23 cellular contexts compared by ENCODE assay signal in genomic region chr2:197427204-197427603, GRCh38. TPM values are rescaled to one million over a fixed set of nuclear protein-coding genes. Genes with fewer than 3 reads are reported as not detected.
DNase-seq lines count a peak whose midpoint lies in the region; ATAC-seq, FAIRE-seq and TF ChIP-seq lines count a peak whose summit lies in the region.
"Had no signal": no experiment of that assay in that cellular context is flagged by ENCODE, and none has a peak within 500 bp of the region (broad histone marks: within the 10 kb centered on the region; RNA-seq: fewer than 3 reads in every experiment).

No MANE protein-coding gene starts in this region.

- POLR2A ChIA-PET in CD8-positive, alpha-beta memory T cell (lab: Charles Lee) = no interaction called here
- POLR2A ChIA-PET in HepG2 (lab: Yijun Ruan, JAX) = interaction anchor here (1.2 kb wide), 1 partner anchor 89 kb away, joined by 4 read pairs; the partner anchor contains the start of gene MOB4

- CTCF ChIA-PET in CD8-positive, alpha-beta memory T cell (lab: Charles Lee) = no interaction called here
- CTCF ChIA-PET in HepG2 (lab: Yijun Ruan, JAX; ENCODE audit: low intra/inter-chr PET ratio, low total read pairs) = no interaction called here

- no peak for TF ChIP-seq RAD21 in HepG2 (CRISPR knock-in tag; IDR thresholded peaks at IDR 0.05)

- peaks cover 79 to 91% (median 84%) of the 10 kb centered on the region in 3 donors for H3K4me1 Mint-ChIP-seq in CD8-positive, alpha-beta memory T cell
- peaks cover 34% of the 10 kb centered on the region for H3K4me1 Mint-ChIP-seq in astrocyte (ENCODE audit: low read depth, unreplicated experiment)
- H3K4me1 Mint-ChIP-seq in nephron progenitor cell = peaks cover 36% of the 10 kb centered on the region

- H3K27ac ChIP-seq in CD8-positive, alpha-beta memory T cell (ENCODE audit: low read depth, low read length) = no peak overlapping the region
- H3K27ac ChIP-seq in Karpas-422 (ENCODE audit: low read length) (peak overlapping the region; percentile 51), astrocyte (ENCODE audit: low read depth, low read length) (no peak overlapping the region), HepG2 (ENCODE audit: extremely low read length, insufficient read depth, low read length) (no peak overlapping the region)
- H3K27ac ChIP-seq: breast epithelium, KMS-11, left lung, PC-9, SJCRH30, uterus had no signal

- H3K9me3 ChIP-seq in CD8-positive, alpha-beta memory T cell (ENCODE audit: low read length) = no peaks in the 10 kb centered on the region
- H3K9me3 ChIP-seq in Karpas-422 (ENCODE audit: low read length) = no peaks in the 10 kb centered on the region
- H3K9me3 ChIP-seq in astrocyte (ENCODE audit: insufficient read depth, low read depth, low read length) = no peaks in the 10 kb centered on the region
- no peaks in the 10 kb centered on the region for H3K9me3 ChIP-seq in HepG2 (ENCODE audit: low read length)
- H3K9me3 ChIP-seq: breast epithelium, left lung, SJCRH30, uterus had no signal

- no peak overlapping the region for H3K9ac ChIP-seq in Karpas-422 (ENCODE audit: low read length)
- H3K9ac ChIP-seq in astrocyte (ENCODE audit: low read length) = no peak overlapping the region
- no peak overlapping the region for H3K9ac ChIP-seq in HepG2 (ENCODE audit: insufficient read depth, low read depth, low read length)
- H3K9ac ChIP-seq: KMS-11 had no signal

- peaks cover 0 to 1% of the 10 kb centered on the region in 2 donors for H3K27me3 Mint-ChIP-seq in CD8-positive, alpha-beta memory T cell
- H3K27me3 Mint-ChIP-seq in astrocyte (ENCODE audit: low read depth, unreplicated experiment) (no peaks in the 10 kb centered on the region), nephron progenitor cell (ENCODE audit: low read depth, poor library complexity) (no peaks in the 10 kb centered on the region)
- H3K27me3 Mint-ChIP-seq: dendritic cell treated with granulocyte-macrophage colony-stimulating factor and Interleukin-4, amounts not matched to agents 40 ng/mL and 50 ng/mL, for 4 days had no signal

- peaks cover 0 to 54% (median 3%) of the 10 kb centered on the region in 3 donors for H3K36me3 Mint-ChIP-seq in CD8-positive, alpha-beta memory T cell
- no peaks in the 10 kb centered on the region for H3K36me3 Mint-ChIP-seq in astrocyte (ENCODE audit: low read depth, unreplicated experiment)
- peaks cover 34% of the 10 kb centered on the region for H3K36me3 Mint-ChIP-seq in nephron progenitor cell (ENCODE audit: low read depth)

- peaks cover 73% of the 10 kb centered on the region for H4K20me1 ChIP-seq in Karpas-422 (ENCODE audit: insufficient read depth, low read depth, low read length)
- H4K20me1 ChIP-seq in astrocyte (ENCODE audit: insufficient read depth, low read length) = peaks cover 98% of the 10 kb centered on the region
- H4K20me1 ChIP-seq in HepG2 (ENCODE audit: insufficient read depth, low read length) = peaks cover 98% of the 10 kb centered on the region

- peaks cover 74% of the 10 kb centered on the region for H3K4me1 ChIP-seq in CD8-positive, alpha-beta memory T cell (ENCODE audit: insufficient read depth, low read length)
- H3K4me1 ChIP-seq in Karpas-422 (ENCODE audit: low read length) (peaks cover 55% of the 10 kb centered on the region), astrocyte (ENCODE audit: insufficient read depth, low read length) (peaks cover 5% of the 10 kb centered on the region), HepG2 (ENCODE audit: insufficient read depth, low read length) (peaks cover 68% of the 10 kb centered on the region)
- H3K4me1 ChIP-seq: SJCRH30 had no signal

- TF ChIP-seq POLR2A in HepG2 (IDR thresholded peaks at IDR 0.05; ENCODE audit: insufficient read depth in 1 of 2, low read depth in 2 of 2, low read length in 2 of 2) (no peak), GM12891 (IDR thresholded peaks at IDR 0.05; ENCODE audit: low read depth, low read length) (no peak)

- in situ Hi-C loops in HepG2 (cut with HindIII; ENCODE audit: extremely low pct_ligation_motif_present, low pct_unique_long_range_greater_than_20kb) = no loop called here

- H3K79me2 ChIP-seq in Karpas-422 (ENCODE audit: low read length) (peaks cover 99% of the 10 kb centered on the region), astrocyte (ENCODE audit: insufficient read depth, low read length) (peaks cover 100% of the 10 kb centered on the region), HepG2 (ENCODE audit: insufficient read depth, low read length) (peaks cover 99% of the 10 kb centered on the region)

- BruUV-seq in HepG2 (replicated peaks; lab: Mats Ljungman, UMichigan) = no TSS peak

- H3K4me2 ChIP-seq in Karpas-422 (ENCODE audit: low read depth, low read length, poor library complexity, severe bottlenecking) = peak overlapping the region; percentile 66
- no peak overlapping the region for H3K4me2 ChIP-seq in astrocyte (ENCODE audit: low read length)
- no peak overlapping the region for H3K4me2 ChIP-seq in HepG2 (ENCODE audit: low read depth, low read length)
- H3K4me2 ChIP-seq: KMS-11, PC-9 had no signal

- no peak for TF ChIP-seq EP300 in HepG2 (IDR thresholded peaks at IDR 0.05; ENCODE audit: low read depth in 2 of 2, low read length in 2 of 2)
- TF ChIP-seq EP300 in HepG2 (CRISPR knock-in tag; IDR thresholded peaks at IDR 0.05; ENCODE audit: borderline replicate concordance) = no peak

- TF ChIP-seq CTCF in astrocyte (IDR thresholded peaks at IDR 0.05; ENCODE audit: insufficient read depth, low read depth, low read length) (no peak), nephron progenitor cell (IDR thresholded peaks at IDR 0.05) (no peak), HepG2 (CRISPR knock-in tag; IDR thresholded peaks at IDR 0.05) (no peak)

- no peaks in the 10 kb centered on the region for H3K9me2 ChIP-seq in Karpas-422 (replicated peaks; ENCODE audit: insufficient read depth, low read length)

- WGBS in HepG2 (ENCODE audit: low lambda C conversion rate) = 92% methylated on average over 2 of the region's 2 CpGs

- peak overlapping the region in 4 of 8 donors; percentile 29 to 67 (median 36) for H3K27ac Mint-ChIP-seq in CD8-positive, alpha-beta memory T cell
- H3K27ac Mint-ChIP-seq in astrocyte (ENCODE audit: unreplicated experiment) = peak overlapping the region; percentile 12
- H3K27ac Mint-ChIP-seq in nephron progenitor cell = peak overlapping the region; percentile 84

- no peak overlapping the region for H2AFZ ChIP-seq in Karpas-422 (ENCODE audit: low read length)
- H2AFZ ChIP-seq in astrocyte (ENCODE audit: low read depth, low read length) = no peak overlapping the region
- no peak overlapping the region for H2AFZ ChIP-seq in HepG2 (ENCODE audit: low read length)
- H2AFZ ChIP-seq: PC-9 had no signal

- H3K36me3 ChIP-seq in CD8-positive, alpha-beta memory T cell (ENCODE audit: insufficient read depth, low read length) = peaks cover 9% of the 10 kb centered on the region
- H3K36me3 ChIP-seq in Karpas-422 (ENCODE audit: insufficient read depth, low read length) (peaks cover 16% of the 10 kb centered on the region), astrocyte (ENCODE audit: insufficient read depth, low read length) (peaks cover 10% of the 10 kb centered on the region), HepG2 (replicated peaks in 1 of 2; ENCODE audit: control insufficient read depth in 1 of 2, insufficient read depth in 2 of 2, low read length in 2 of 2) (peaks cover 6 to 38% of the 10 kb centered on the region in 2 experiments; a peak in 4 of 5 replicates)
- H3K36me3 ChIP-seq: breast epithelium, uterus had no signal

- FAIRE-seq in astrocyte (lab: Jason Lieb, UNC) = no peak
- no peak for FAIRE-seq in HepG2 (lab: Jason Lieb, UNC)
- FAIRE-seq in GM12891 (lab: Jason Lieb, UNC) = no peak
- FAIRE-seq: D721Med had no signal

- no peaks in the 10 kb centered on the region for H3K9me3 Mint-ChIP-seq in CD8-positive, alpha-beta memory T cell
- H3K9me3 Mint-ChIP-seq in astrocyte (ENCODE audit: unreplicated experiment) (no peaks in the 10 kb centered on the region), nephron progenitor cell (no peaks in the 10 kb centered on the region)
- H3K9me3 Mint-ChIP-seq: activated naive CD4-positive, alpha-beta T cell treated with anti-CD3 and anti-CD28 coated beads, Interleukin-2, amount 50 U/mL, for 72 hours; dendritic cell treated with granulocyte-macrophage colony-stimulating factor and Interleukin-4, amounts not matched to agents 40 ng/mL and 50 ng/mL, for 4 days had no signal

- no peak for ATAC-seq in HepG2
- ATAC-seq: activated CD4-positive, CD25-positive, alpha-beta regulatory T cell treated with anti-CD3 and anti-CD28 coated beads, Interleukin-2, amount 50 U/mL, for 24 hours; activated naive CD4-positive, alpha-beta T cell treated with anti-CD3 and anti-CD28 coated beads, Interleukin-2, amount 50 U/mL, for 72 hours; HCT116; left lung; sciatic nerve had no signal

- H3K4me3 Mint-ChIP-seq in CD8-positive, alpha-beta memory T cell = peak overlapping the region; percentile 5 to 59 (median 44)
- no peak overlapping the region for H3K4me3 Mint-ChIP-seq in astrocyte (ENCODE audit: unreplicated experiment)
- H3K4me3 Mint-ChIP-seq in nephron progenitor cell = no peak overlapping the region
- H3K4me3 Mint-ChIP-seq: dendritic cell treated with granulocyte-macrophage colony-stimulating factor and Interleukin-4, amounts not matched to agents 40 ng/mL and 50 ng/mL, for 4 days had no signal

- intact Hi-C loops in HepG2 (cut with micrococcal nuclease; ENCODE audit: unreplicated experiment) = no loop called here

- peak overlapping the region; percentile 0 for H3K4me3 ChIP-seq in CD8-positive, alpha-beta memory T cell (ENCODE audit: low read length)
- 0 out of 2 replicates have a peak overlapping the region, but pooled peaks have one; percentile 14 for H3K4me3 ChIP-seq in Karpas-422 (ENCODE audit: low read length)
- H3K4me3 ChIP-seq in astrocyte (ENCODE audit: insufficient read depth, low read depth, low read length) = no peak overlapping the region
- no peak overlapping the region for H3K4me3 ChIP-seq in HepG2 (replicated peaks in 1 of 3; ENCODE audit: insufficient read depth in 1 of 3, low read depth in 2 of 3, low read length in 3 of 3)
- H3K4me3 ChIP-seq: breast epithelium, left lung, PC-9, SJCRH30, uterus had no signal

- no peak for DNase-seq in CD8-positive, alpha-beta memory T cell
- DNase-seq in Karpas-422 (peak; percentile 48), astrocyte (ENCODE audit: low read depth) (no peak), nephron progenitor cell (no peak), NCI-H526 treated with DMSO at 0.1 percent for 48 hours (lab: John Stamatoyannopoulos, UW) (no peak), HepG2 (ENCODE audit: low spot score) (no peak), GM12891 (ENCODE audit: insufficient read length, low spot score) (no peak)
- DNase-seq: left lung; NCI-H1105 treated with DMSO at 0.1 percent for 48 hours; NCI-H2171; NCI-H774; PC-9; SJCRH30; stimulated activated CD4-positive, alpha-beta T cell treated with anti-CD3 and anti-CD28 coated beads, Interleukin-1b, Interleukin-23, amount 100 ng/mL, for 48 hours; uterus had no signal

- no peaks in the 10 kb centered on the region for H3K27me3 ChIP-seq in CD8-positive, alpha-beta memory T cell (ENCODE audit: insufficient read depth, low read length, poor library complexity, severe bottlenecking)
- H3K27me3 ChIP-seq in Karpas-422 (ENCODE audit: low read length) = no peaks in the 10 kb centered on the region
- no peaks in the 10 kb centered on the region for H3K27me3 ChIP-seq in astrocyte (ENCODE audit: insufficient read depth, low read length)
- H3K27me3 ChIP-seq in HepG2 (ENCODE audit: control insufficient read depth in 1 of 2, insufficient read depth in 2 of 2, low read length in 2 of 2) = no peaks in the 10 kb centered on the region
- H3K27me3 ChIP-seq: breast epithelium, left lung, SJCRH30, uterus had no signal

RNA-seq across cellular contexts. Expression of gene SF3B1, which starts 7.6 kb away (rescaled TPM):
- 100 to 1,000 TPM; 281 to 287 TPM for total RNA-seq in CD8-positive, alpha-beta memory T cell
- 153 TPM for polyA plus RNA-seq in CD8-positive, alpha-beta memory T cell
- total RNA-seq in Karpas-422 (2014; rRNA removed; shearing (Covaris generic); ENCODE audit: low replicate concordance) = 169 and 304 TPM in 2 replicates
- total RNA-seq in astrocyte = 241 and 253 TPM in 2 replicates
- 387 and 499 TPM in 2 replicates for total RNA-seq in HepG2 (2016; rRNA removed; fragmentation: Illumina TruSeq; extraction: Trizol)
- 16.2 and 16.5 TPM in 2 replicates for total RNA-seq in HepG2 (2016; cell fraction: cytosol; rRNA removed; fragmentation: Illumina TruSeq; extraction: Trizol; ENCODE audit: low read depth)
- 367 and 489 TPM in 2 replicates for total RNA-seq in HepG2 (2016; cell fraction: insoluble cytoplasmic fraction; rRNA removed; fragmentation: Illumina TruSeq; extraction: Trizol)
- 49.3 and 53.4 TPM in 2 replicates for total RNA-seq in HepG2 (2016; cell fraction: membrane; rRNA removed; fragmentation: Illumina TruSeq; extraction: Trizol)
- total RNA-seq in HepG2 (2016; cell fraction: nucleus; rRNA removed; fragmentation: Illumina TruSeq; extraction: Trizol) = 418 and 502 TPM in 2 replicates
- 677 and 750 TPM in 2 replicates for polyA plus RNA-seq in HepG2 (2011; rRNA removed)
- polyA plus RNA-seq in HepG2 (2011; cell fraction: cytosol; rRNA removed) = 115 and 183 TPM in 2 replicates
- polyA plus RNA-seq in HepG2 (2011; cell fraction: nucleus; rRNA removed) = 1,965 and 2,535 TPM in 2 replicates
- polyA plus RNA-seq in HepG2 (2012) = 375 and 468 TPM in 2 replicates
- polyA plus RNA-seq in HepG2 (2016; cell fraction: cytosol; fragmentation: Illumina TruSeq; extraction: Trizol; ENCODE audit: low read depth) = 9.7 and 15.8 TPM in 2 replicates
- polyA plus RNA-seq in HepG2 (2016; cell fraction: insoluble cytoplasmic fraction; fragmentation: Illumina TruSeq; extraction: Trizol; ENCODE audit: low read depth) = 424 and 448 TPM in 2 replicates
- 27.7 and 44.3 TPM in 2 replicates for polyA plus RNA-seq in HepG2 (2016; cell fraction: membrane; fragmentation: Illumina TruSeq; extraction: Trizol; ENCODE audit: low read depth)
- 790 and 818 TPM in 2 replicates for polyA plus RNA-seq in HepG2 (2016; cell fraction: nucleus; fragmentation: Illumina TruSeq; extraction: Trizol; ENCODE audit: insufficient read depth, low read depth)
- 198 and 376 TPM in 2 replicates for polyA minus RNA-seq in HepG2 (2011; rRNA and poly(A)+ RNA removed; ENCODE audit: low replicate concordance)
- 123 TPM in 2 replicates for polyA minus RNA-seq in HepG2 (2011; cell fraction: cytosol; rRNA and poly(A)+ RNA removed)
- 1,412 and 1,821 TPM in 2 replicates for polyA minus RNA-seq in HepG2 (2011; cell fraction: nucleus; rRNA and poly(A)+ RNA removed)
- 174 TPM for polyA plus RNA-seq in GM12891 (2012; ENCODE audit: low read depth, missing spikeins)

RNA-seq across cellular contexts. Expression of gene COQ10B, which starts 26.1 kb away (rescaled TPM):
- 10 to 100 TPM; 23.4 to 23.7 TPM for total RNA-seq in CD8-positive, alpha-beta memory T cell
- 42.6 TPM for polyA plus RNA-seq in CD8-positive, alpha-beta memory T cell
- total RNA-seq in Karpas-422 (2014; rRNA removed; shearing (Covaris generic); ENCODE audit: low replicate concordance) = 12.3 and 23.5 TPM in 2 replicates
- 46.0 and 48.3 TPM in 2 replicates for total RNA-seq in astrocyte
- total RNA-seq in HepG2 (2016; rRNA removed; fragmentation: Illumina TruSeq; extraction: Trizol) = 34.9 and 41.8 TPM in 2 replicates
- 13.9 and 15.1 TPM in 2 replicates for total RNA-seq in HepG2 (2016; cell fraction: cytosol; rRNA removed; fragmentation: Illumina TruSeq; extraction: Trizol; ENCODE audit: low read depth)
- total RNA-seq in HepG2 (2016; cell fraction: insoluble cytoplasmic fraction; rRNA removed; fragmentation: Illumina TruSeq; extraction: Trizol) = 36.3 and 46.6 TPM in 2 replicates
- 27.0 and 28.4 TPM in 2 replicates for total RNA-seq in HepG2 (2016; cell fraction: membrane; rRNA removed; fragmentation: Illumina TruSeq; extraction: Trizol)
- total RNA-seq in HepG2 (2016; cell fraction: nucleus; rRNA removed; fragmentation: Illumina TruSeq; extraction: Trizol) = 17.9 and 20.6 TPM in 2 replicates
- 4.2 and 4.6 TPM in 2 replicates for polyA plus RNA-seq in HepG2 (2011; rRNA removed)
- 2.2 and 4.2 TPM in 2 replicates for polyA plus RNA-seq in HepG2 (2011; cell fraction: cytosol; rRNA removed)
- 2.8 and 3.0 TPM in 2 replicates for polyA plus RNA-seq in HepG2 (2011; cell fraction: nucleus; rRNA removed)
- polyA plus RNA-seq in HepG2 (2012) = 15.3 and 22.1 TPM in 2 replicates
- 3.0 and 3.1 TPM in 2 replicates for polyA plus RNA-seq in HepG2 (2016; cell fraction: cytosol; fragmentation: Illumina TruSeq; extraction: Trizol; ENCODE audit: low read depth)
- 36.5 and 43.5 TPM in 2 replicates for polyA plus RNA-seq in HepG2 (2016; cell fraction: insoluble cytoplasmic fraction; fragmentation: Illumina TruSeq; extraction: Trizol; ENCODE audit: low read depth)
- 6.5 and 8.6 TPM in 2 replicates for polyA plus RNA-seq in HepG2 (2016; cell fraction: membrane; fragmentation: Illumina TruSeq; extraction: Trizol; ENCODE audit: low read depth)
- polyA plus RNA-seq in HepG2 (2016; cell fraction: nucleus; fragmentation: Illumina TruSeq; extraction: Trizol; ENCODE audit: insufficient read depth, low read depth) = 16.1 and 16.4 TPM in 2 replicates
- polyA minus RNA-seq in HepG2 (2011; rRNA and poly(A)+ RNA removed; ENCODE audit: low replicate concordance) = 2.2 and 8.1 TPM in 2 replicates
- 6.9 and 8.3 TPM in 2 replicates for polyA minus RNA-seq in HepG2 (2011; cell fraction: cytosol; rRNA and poly(A)+ RNA removed)
- polyA minus RNA-seq in HepG2 (2011; cell fraction: nucleus; rRNA and poly(A)+ RNA removed) = 25.2 and 29.4 TPM in 2 replicates
- polyA plus RNA-seq in GM12891 (2012; ENCODE audit: low read depth, missing spikeins) = 10.4 TPM

Comparison
In these comparisons a context has a peak if more than half of its experiments do, and no peak if none do; other contexts are left out.
1. H3K4me3 ChIP-seq: peak in CD8-positive, alpha-beta memory T cell (single experiment) and Karpas-422 (single experiment); none in astrocyte (single experiment) and HepG2 (0 of 3).
2. H3K4me3 Mint-ChIP-seq: peak in CD8-positive, alpha-beta memory T cell (7 of 7); none in astrocyte (single experiment) and nephron progenitor cell (single experiment).